25 cellular contexts compared by ENCODE assay signal in genomic region chr4:174713821-174714220, GRCh38.
DNase-seq lines count a peak whose midpoint lies in the region; ATAC-seq, FAIRE-seq and TF ChIP-seq lines count a peak whose summit lies in the region.
"Had no signal": no experiment of that assay in that cellular context is flagged by ENCODE, and none has a peak within 500 bp of the region (broad histone marks: within the 10 kb centered on the region; RNA-seq: fewer than 3 reads in every experiment).

No MANE protein-coding gene starts in this region.

- DNase-seq in A549 (ENCODE audit: low read depth in 1 of 2, low spot score in 1 of 2) (no peak), brain microvascular endothelial cell (peak; percentile 20), mesothelial cell of epicardium (ENCODE audit: low spot score in 2 of 2, unreplicated experiment in 2 of 2) (no peak), dorsolateral prefrontal cortex (no peak)
- no peak for DNase-seq in effector memory CD8-positive, alpha-beta T cell
- DNase-seq: activated gamma-delta T cell; activated T-cell treated with anti-CD3 and anti-CD28 coated beads, Interleukin-2, amount 50 U/mL, for 24 hours; CD8-positive, alpha-beta memory T cell; effector CD8-positive, alpha-beta T cell; left cardiac atrium; stimulated activated naive B cell treated with anti-CD40 and anti-IgM and Interleukin-4, amounts not matched to agents 10 μg/mL and 1 μg/mL and 100 μg/mL, for 72 hours; T-helper 9 cell had no signal

- H3K36me3 Mint-ChIP-seq in mesothelial cell of epicardium, result no peaks in the 10 kb centered on the region
- H3K36me3 Mint-ChIP-seq in effector memory CD8-positive, alpha-beta T cell (ENCODE audit: insufficient read depth), result no peaks in the 10 kb centered on the region
- H3K36me3 Mint-ChIP-seq: CD8-positive, alpha-beta memory T cell; stimulated activated naive B cell treated with anti-CD40 and anti-IgM and Interleukin-4, amounts not matched to agents 10 μg/mL and 1 μg/mL and 100 μg/mL, for 72 hours; WTC11 had no signal

- no peaks in the 10 kb centered on the region for H3F3A ChIP-seq in OCI-LY1 (ENCODE audit: insufficient read depth, low read length)

- H3K4me3 Mint-ChIP-seq in mesothelial cell of epicardium, result peak overlapping the region; percentile 30
- no peak overlapping the region for H3K4me3 Mint-ChIP-seq in effector memory CD8-positive, alpha-beta T cell
- H3K4me3 Mint-ChIP-seq: activated CD4-positive, alpha-beta T cell treated with anti-CD3 and anti-CD28 coated beads, Interleukin-2, amount 10 ng/mL, durations not matched to agents 7 days and 5 days; activated naive CD8-positive, alpha-beta T cell treated with anti-CD3 and anti-CD28 coated beads, Interleukin-2, amount 50 U/mL, for 24 hours; activated T-cell treated with anti-CD3 and anti-CD28 coated beads, Interleukin-2, amount 50 U/mL, for 24 hours; B cell; CD8-positive, alpha-beta memory T cell; stimulated activated naive B cell treated with anti-CD40 and anti-IgM and Interleukin-4, amounts not matched to agents 10 μg/mL and 1 μg/mL and 100 μg/mL, for 72 hours; WTC11 had no signal

- POLR2A ChIA-PET in A549 (lab: Yijun Ruan, JAX), result interaction anchor here (2.5 kb wide), 1 partner anchor 191 kb away, joined by 7 read pairs; the partner anchor contains the start of gene HPGD

- no peaks in the 10 kb centered on the region for H3K27me3 ChIP-seq in OCI-LY1 (ENCODE audit: insufficient read depth, low read length)
- H3K27me3 ChIP-seq in brain microvascular endothelial cell (replicated peaks), result no peaks in the 10 kb centered on the region
- H3K27me3 ChIP-seq in dorsolateral prefrontal cortex, result peaks cover 0 to 8% (median 0%) of the 10 kb centered on the region in 45 donors
- H3K27me3 ChIP-seq: sigmoid colon had no signal

- no peak overlapping the region for H3K9ac ChIP-seq in OCI-LY1 (ENCODE audit: low read length)

- no peaks in the 10 kb centered on the region for H3K79me2 ChIP-seq in OCI-LY1 (ENCODE audit: insufficient read depth, low read length)

- WGBS in A549 (ENCODE audit: missing lambda C conversion rate), result 12% methylated on average over 2 of the region's 2 CpGs

- H4K20me1 ChIP-seq in OCI-LY1 (ENCODE audit: insufficient read depth, low read length), result no peaks in the 10 kb centered on the region

- ATAC-seq in A549, result peak; percentile 54 to 71; a peak in 3 of 6 replicates
- ATAC-seq in effector memory CD8-positive, alpha-beta T cell (replicated peaks), result no peak
- ATAC-seq in GM21737 (IDR thresholded peaks at IDR 0.05; ENCODE audit: unreplicated experiment), result no peak
- ATAC-seq in GM18873 (IDR thresholded peaks at IDR 0.05; ENCODE audit: low FRiP score, unreplicated experiment), result no peak
- ATAC-seq: activated naive CD8-positive, alpha-beta T cell treated with anti-CD3 and anti-CD28 coated beads, Interleukin-2, amount 50 U/mL, for 24 hours had no signal

- H3K36me3 ChIP-seq in OCI-LY1 (ENCODE audit: insufficient read depth, low read length) (no peaks in the 10 kb centered on the region), brain microvascular endothelial cell (replicated peaks) (no peaks in the 10 kb centered on the region)
- H3K36me3 ChIP-seq: HAP-1, heart left ventricle, prostate gland, sigmoid colon had no signal

- FAIRE-seq in A549 (lab: Jason Lieb, UNC), result no peak
- FAIRE-seq: colon, urothelium cell line had no signal

- no peaks in the 10 kb centered on the region for H3K9me2 ChIP-seq in OCI-LY1 (ENCODE audit: low read depth, low read length)

- peak overlapping the region; percentile 68 for H3K27ac Mint-ChIP-seq in mesothelial cell of epicardium
- H3K27ac Mint-ChIP-seq in effector memory CD8-positive, alpha-beta T cell, result no peak overlapping the region
- H3K27ac Mint-ChIP-seq: activated CD4-positive, alpha-beta T cell treated with anti-CD3 and anti-CD28 coated beads, Interleukin-2, amount 10 ng/mL, durations not matched to agents 7 days and 5 days; activated naive CD8-positive, alpha-beta T cell treated with anti-CD3 and anti-CD28 coated beads, Interleukin-2, amount 50 U/mL, for 24 hours; activated T-cell treated with anti-CD3 and anti-CD28 coated beads, Interleukin-2, amount 50 U/mL, for 24 hours; B cell; CD8-positive, alpha-beta memory T cell; stimulated activated naive B cell treated with anti-CD40 and anti-IgM and Interleukin-4, amounts not matched to agents 10 μg/mL and 1 μg/mL and 100 μg/mL, for 72 hours had no signal

- peak overlapping the region; percentile 74 to 78 for H3K27ac ChIP-seq in A549
- no peak overlapping the region for H3K27ac ChIP-seq in OCI-LY1 (ENCODE audit: low read depth, low read length, poor library complexity, severe bottlenecking)
- no peak overlapping the region for H3K27ac ChIP-seq in brain microvascular endothelial cell
- no peak overlapping the region for H3K27ac ChIP-seq in dorsolateral prefrontal cortex
- H3K27ac ChIP-seq: heart left ventricle, prostate gland, sigmoid colon had no signal

- no peak overlapping the region for H3K4me3 ChIP-seq in A549
- H3K4me3 ChIP-seq in OCI-LY1 (ENCODE audit: low read depth, low read length, poor library complexity, severe bottlenecking), result no peak overlapping the region
- no peak overlapping the region for H3K4me3 ChIP-seq in brain microvascular endothelial cell (ENCODE audit: low read depth, low read length)
- H3K4me3 ChIP-seq in dorsolateral prefrontal cortex, result peak overlapping the region in 8 of 59 donors; percentile 2 to 30 (median 9)
- H3K4me3 ChIP-seq: HAP-1, heart left ventricle, prostate gland, sigmoid colon had no signal

- H3K4me1 ChIP-seq in A549, result peaks cover 49% of the 10 kb centered on the region
- H3K4me1 ChIP-seq in OCI-LY1 (ENCODE audit: insufficient read depth, low read length, severe bottlenecking), result peaks cover 10% of the 10 kb centered on the region
- H3K4me1 ChIP-seq: prostate gland had no signal

- in situ Hi-C loops in brain microvascular endothelial cell (cut with HindIII; ENCODE audit: low pct_ligation_motif_present, low sequenced_read_pairs), result no loop called here

- TF ChIP-seq EP300 in A549 (IDR thresholded peaks at IDR 0.05), result no peak

- no peak for TF ChIP-seq POLR2A in A549 (IDR thresholded peaks at IDR 0.05; ENCODE audit: low read length)

- peak overlapping the region; percentile 78 for H3K4me2 ChIP-seq in A549
- H3K4me2 ChIP-seq in OCI-LY1 (ENCODE audit: low read length), result no peak overlapping the region

- intact Hi-C loops in dorsolateral prefrontal cortex (cut with DNase I), result loop anchor here in 1 of 2 donors (10.0 kb wide), 1 partner anchor 349 kb away; no protein-coding TSS in a partner anchor

- H3K4me1 Mint-ChIP-seq in mesothelial cell of epicardium, result peaks cover 61% of the 10 kb centered on the region
- no peaks in the 10 kb centered on the region for H3K4me1 Mint-ChIP-seq in effector memory CD8-positive, alpha-beta T cell (ENCODE audit: low read depth in 2 of 2)
- H3K4me1 Mint-ChIP-seq: activated CD4-positive, alpha-beta T cell treated with anti-CD3 and anti-CD28 coated beads, Interleukin-2, amount 10 ng/mL, durations not matched to agents 7 days and 5 days; activated naive CD8-positive, alpha-beta T cell treated with anti-CD3 and anti-CD28 coated beads, Interleukin-2, amount 50 U/mL, for 24 hours; B cell; CD8-positive, alpha-beta memory T cell; stimulated activated naive B cell treated with anti-CD40 and anti-IgM and Interleukin-4, amounts not matched to agents 10 μg/mL and 1 μg/mL and 100 μg/mL, for 72 hours had no signal

- TF ChIP-seq RAD21 in A549 (conservative IDR thresholded peaks at IDR 0.05 in 1 of 2, IDR thresholded peaks at IDR 0.05 in 1 of 2), result no peak

- H3K9me3 ChIP-seq in A549, result no peaks in the 10 kb centered on the region
- H3K9me3 ChIP-seq in OCI-LY1 (ENCODE audit: low read length), result no peaks in the 10 kb centered on the region
- H3K9me3 ChIP-seq: HAP-1, heart left ventricle, prostate gland, sigmoid colon had no signal

- H2AFZ ChIP-seq in OCI-LY1 (ENCODE audit: low read length), result peak overlapping the region; percentile 53; the same call in 1 of the 2 replicates

- no peaks in the 10 kb centered on the region for H3K9me3 Mint-ChIP-seq in mesothelial cell of epicardium
- peaks cover 0 to 3% of the 10 kb centered on the region in 2 donors for H3K9me3 Mint-ChIP-seq in effector memory CD8-positive, alpha-beta T cell
- H3K9me3 Mint-ChIP-seq: activated CD4-positive, alpha-beta T cell treated with anti-CD3 and anti-CD28 coated beads, Interleukin-2, amount 10 ng/mL, durations not matched to agents 7 days and 5 days; activated naive CD8-positive, alpha-beta T cell treated with anti-CD3 and anti-CD28 coated beads, Interleukin-2, amount 50 U/mL, for 24 hours; activated T-cell treated with anti-CD3 and anti-CD28 coated beads, Interleukin-2, amount 50 U/mL, for 24 hours; stimulated activated naive B cell treated with anti-CD40 and anti-IgM and Interleukin-4, amounts not matched to agents 10 μg/mL and 1 μg/mL and 100 μg/mL, for 72 hours; WTC11 had no signal

- H3K27me3 Mint-ChIP-seq in mesothelial cell of epicardium (ENCODE audit: low read depth), result no peaks in the 10 kb centered on the region
- H3K27me3 Mint-ChIP-seq in effector memory CD8-positive, alpha-beta T cell, result peaks cover 0 to 10% of the 10 kb centered on the region in 2 donors
- H3K27me3 Mint-ChIP-seq: B cell had no signal

- CTCF ChIA-PET in A549 (lab: Yijun Ruan, JAX), result interaction anchor here (0.8 to 1.8 kb wide), 9 partner anchors 14 to 350 kb away, joined by 3 to 7 read pairs (median 4); no protein-coding TSS in a partner anchor

- TF ChIP-seq CTCF in A549 (IDR thresholded peaks at IDR 0.05) (no peak), OCI-LY1 (IDR thresholded peaks at IDR 0.05; ENCODE audit: low read length) (no peak), brain microvascular endothelial cell (IDR thresholded peaks at IDR 0.05; ENCODE audit: low read depth, low read length, missing control alignments) (no peak), mesothelial cell of epicardium (IDR thresholded peaks at IDR 0.05; ENCODE audit: unreplicated experiment) (no peak), dorsolateral prefrontal cortex (IDR thresholded peaks at IDR 0.05 in 54 of 56, conservative IDR thresholded peaks at IDR 0.05 in 2 of 56; ENCODE audit: low read depth in 1 of 56, partially characterized antibody in 56 of 56) (no peak)

TF ChIP-seq in A549, 52 proteins besides CTCF, POLR2A, EP300 and RAD21 (continues in another document):
- no peak for TF ChIP-seq BCL3 (IDR thresholded peaks at IDR 0.05)
- TF ChIP-seq SMC3 (IDR thresholded peaks at IDR 0.05), result no peak
- TF ChIP-seq FOSB (CRISPR knock-in tag; IDR thresholded peaks at IDR 0.05), result no peak
- TF ChIP-seq EHF (CRISPR knock-in tag; IDR thresholded peaks at IDR 0.05), result no peak
- no peak for TF ChIP-seq MAFK (IDR thresholded peaks at IDR 0.05; ENCODE audit: partially characterized antibody)
- TF ChIP-seq RARB (CRISPR knock-in tag; IDR thresholded peaks at IDR 0.05), result no peak

Comparison
In these comparisons a context has a peak if more than half of its experiments do, and no peak if none do; other contexts are left out.
1. ATAC-seq: peak in A549 (2 of 2); none in effector memory CD8-positive, alpha-beta T cell (single experiment), GM21737 (single experiment) and GM18873 (single experiment).
2. H3K27ac ChIP-seq: peak in A549 (2 of 2); none in OCI-LY1 (single experiment), brain microvascular endothelial cell (single experiment) and dorsolateral prefrontal cortex (0 of 59).